ENCODE assay signal across 1 cellular context in the genomic region with DNA sequence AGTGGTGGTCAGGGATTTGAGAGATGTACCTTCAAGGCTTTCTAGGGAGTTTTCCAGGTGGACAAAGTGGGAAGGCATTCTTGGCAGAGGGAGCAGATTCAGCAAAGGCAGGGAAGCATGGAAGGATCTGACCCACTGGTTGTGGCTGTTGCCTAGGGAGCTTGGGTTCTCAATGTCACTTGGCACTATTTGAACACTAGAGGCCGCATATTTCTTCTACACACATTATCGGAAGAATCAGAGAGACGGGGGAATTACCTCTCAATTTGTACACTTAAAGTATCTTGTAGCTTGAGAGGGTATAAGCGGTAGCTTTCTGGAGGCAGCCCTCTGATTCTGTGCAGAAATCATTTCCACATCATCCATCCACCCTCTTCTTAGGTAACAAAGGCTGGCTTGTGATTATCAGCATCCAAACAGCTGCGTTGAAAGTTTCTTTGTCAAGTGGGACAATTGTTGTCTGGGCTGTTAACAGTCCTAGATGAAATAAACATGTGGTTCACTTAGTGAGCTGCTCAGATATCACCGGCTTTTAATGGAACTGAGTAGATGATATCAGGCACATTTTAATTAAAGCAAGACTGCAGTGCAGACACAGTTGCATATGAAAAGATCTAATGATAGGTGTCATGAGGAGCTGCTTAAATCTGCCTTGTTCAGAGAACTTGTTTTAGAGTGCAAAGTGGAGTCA.
TF ChIP-seq lines count a peak whose summit lies in the region.

No MANE protein-coding gene starts in this region.

TF ChIP-seq in HepG2, 621 proteins besides CTCF, POLR2A, EP300 and RAD21:
- TF ChIP-seq, protein P1, sequence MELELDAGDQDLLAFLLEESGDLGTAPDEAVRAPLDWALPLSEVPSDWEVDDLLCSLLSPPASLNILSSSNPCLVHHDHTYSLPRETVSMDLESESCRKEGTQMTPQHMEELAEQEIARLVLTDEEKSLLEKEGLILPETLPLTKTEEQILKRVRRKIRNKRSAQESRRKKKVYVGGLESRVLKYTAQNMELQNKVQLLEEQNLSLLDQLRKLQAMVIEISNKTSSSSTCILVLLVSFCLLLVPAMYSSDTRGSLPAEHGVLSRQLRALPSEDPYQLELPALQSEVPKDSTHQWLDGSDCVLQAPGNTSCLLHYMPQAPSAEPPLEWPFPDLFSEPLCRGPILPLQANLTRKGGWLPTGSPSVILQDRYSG (CRISPR knock-in tag; IDR thresholded peaks at IDR 0.05), result no peak
- TF ChIP-seq NR3C1 (CRISPR knock-in tag; IDR thresholded peaks at IDR 0.05), result no peak
- TF ChIP-seq, protein P2, sequence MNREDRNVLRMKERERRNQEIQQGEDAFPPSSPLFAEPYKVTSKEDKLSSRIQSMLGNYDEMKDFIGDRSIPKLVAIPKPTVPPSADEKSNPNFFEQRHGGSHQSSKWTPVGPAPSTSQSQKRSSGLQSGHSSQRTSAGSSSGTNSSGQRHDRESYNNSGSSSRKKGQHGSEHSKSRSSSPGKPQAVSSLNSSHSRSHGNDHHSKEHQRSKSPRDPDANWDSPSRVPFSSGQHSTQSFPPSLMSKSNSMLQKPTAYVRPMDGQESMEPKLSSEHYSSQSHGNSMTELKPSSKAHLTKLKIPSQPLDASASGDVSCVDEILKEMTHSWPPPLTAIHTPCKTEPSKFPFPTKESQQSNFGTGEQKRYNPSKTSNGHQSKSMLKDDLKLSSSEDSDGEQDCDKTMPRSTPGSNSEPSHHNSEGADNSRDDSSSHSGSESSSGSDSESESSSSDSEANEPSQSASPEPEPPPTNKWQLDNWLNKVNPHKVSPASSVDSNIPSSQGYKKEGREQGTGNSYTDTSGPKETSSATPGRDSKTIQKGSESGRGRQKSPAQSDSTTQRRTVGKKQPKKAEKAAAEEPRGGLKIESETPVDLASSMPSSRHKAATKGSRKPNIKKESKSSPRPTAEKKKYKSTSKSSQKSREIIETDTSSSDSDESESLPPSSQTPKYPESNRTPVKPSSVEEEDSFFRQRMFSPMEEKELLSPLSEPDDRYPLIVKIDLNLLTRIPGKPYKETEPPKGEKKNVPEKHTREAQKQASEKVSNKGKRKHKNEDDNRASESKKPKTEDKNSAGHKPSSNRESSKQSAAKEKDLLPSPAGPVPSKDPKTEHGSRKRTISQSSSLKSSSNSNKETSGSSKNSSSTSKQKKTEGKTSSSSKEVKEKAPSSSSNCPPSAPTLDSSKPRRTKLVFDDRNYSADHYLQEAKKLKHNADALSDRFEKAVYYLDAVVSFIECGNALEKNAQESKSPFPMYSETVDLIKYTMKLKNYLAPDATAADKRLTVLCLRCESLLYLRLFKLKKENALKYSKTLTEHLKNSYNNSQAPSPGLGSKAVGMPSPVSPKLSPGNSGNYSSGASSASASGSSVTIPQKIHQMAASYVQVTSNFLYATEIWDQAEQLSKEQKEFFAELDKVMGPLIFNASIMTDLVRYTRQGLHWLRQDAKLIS (CRISPR knock-in tag; IDR thresholded peaks at IDR 0.05), result no peak
- TF ChIP-seq ZNF251 (CRISPR knock-in tag; IDR thresholded peaks at IDR 0.05), result no peak
- TF ChIP-seq ZNF563 (CRISPR knock-in tag; IDR thresholded peaks at IDR 0.05), result no peak
- TF ChIP-seq HHEX (CRISPR knock-in tag; IDR thresholded peaks at IDR 0.05), result no peak
- TF ChIP-seq ZNF792 (CRISPR knock-in tag; IDR thresholded peaks at IDR 0.05), result no peak
- TF ChIP-seq, protein P3, sequence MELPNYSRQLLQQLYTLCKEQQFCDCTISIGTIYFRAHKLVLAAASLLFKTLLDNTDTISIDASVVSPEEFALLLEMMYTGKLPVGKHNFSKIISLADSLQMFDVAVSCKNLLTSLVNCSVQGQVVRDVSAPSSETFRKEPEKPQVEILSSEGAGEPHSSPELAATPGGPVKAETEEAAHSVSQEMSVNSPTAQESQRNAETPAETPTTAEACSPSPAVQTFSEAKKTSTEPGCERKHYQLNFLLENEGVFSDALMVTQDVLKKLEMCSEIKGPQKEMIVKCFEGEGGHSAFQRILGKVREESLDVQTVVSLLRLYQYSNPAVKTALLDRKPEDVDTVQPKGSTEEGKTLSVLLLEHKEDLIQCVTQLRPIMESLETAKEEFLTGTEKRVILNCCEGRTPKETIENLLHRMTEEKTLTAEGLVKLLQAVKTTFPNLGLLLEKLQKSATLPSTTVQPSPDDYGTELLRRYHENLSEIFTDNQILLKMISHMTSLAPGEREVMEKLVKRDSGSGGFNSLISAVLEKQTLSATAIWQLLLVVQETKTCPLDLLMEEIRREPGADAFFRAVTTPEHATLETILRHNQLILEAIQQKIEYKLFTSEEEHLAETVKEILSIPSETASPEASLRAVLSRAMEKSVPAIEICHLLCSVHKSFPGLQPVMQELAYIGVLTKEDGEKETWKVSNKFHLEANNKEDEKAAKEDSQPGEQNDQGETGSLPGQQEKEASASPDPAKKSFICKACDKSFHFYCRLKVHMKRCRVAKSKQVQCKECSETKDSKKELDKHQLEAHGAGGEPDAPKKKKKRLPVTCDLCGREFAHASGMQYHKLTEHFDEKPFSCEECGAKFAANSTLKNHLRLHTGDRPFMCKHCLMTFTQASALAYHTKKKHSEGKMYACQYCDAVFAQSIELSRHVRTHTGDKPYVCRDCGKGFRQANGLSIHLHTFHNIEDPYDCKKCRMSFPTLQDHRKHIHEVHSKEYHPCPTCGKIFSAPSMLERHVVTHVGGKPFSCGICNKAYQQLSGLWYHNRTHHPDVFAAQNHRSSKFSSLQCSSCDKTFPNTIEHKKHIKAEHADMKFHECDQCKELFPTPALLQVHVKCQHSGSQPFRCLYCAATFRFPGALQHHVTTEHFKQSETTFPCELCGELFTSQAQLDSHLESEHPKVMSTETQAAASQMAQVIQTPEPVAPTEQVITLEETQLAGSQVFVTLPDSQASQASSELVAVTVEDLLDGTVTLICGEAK (IDR thresholded peaks at IDR 0.05), result no peak
- TF ChIP-seq, protein P3 (CRISPR knock-in tag; IDR thresholded peaks at IDR 0.05), result no peak
- no peak for TF ChIP-seq ERF (CRISPR knock-in tag; IDR thresholded peaks at IDR 0.05)
- TF ChIP-seq, protein P4, sequence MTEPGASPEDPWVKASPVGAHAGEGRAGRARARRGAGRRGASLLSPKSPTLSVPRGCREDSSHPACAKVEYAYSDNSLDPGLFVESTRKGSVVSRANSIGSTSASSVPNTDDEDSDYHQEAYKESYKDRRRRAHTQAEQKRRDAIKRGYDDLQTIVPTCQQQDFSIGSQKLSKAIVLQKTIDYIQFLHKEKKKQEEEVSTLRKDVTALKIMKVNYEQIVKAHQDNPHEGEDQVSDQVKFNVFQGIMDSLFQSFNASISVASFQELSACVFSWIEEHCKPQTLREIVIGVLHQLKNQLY (CRISPR knock-in tag; IDR thresholded peaks at IDR 0.05), result no peak
- TF ChIP-seq, protein P5, sequence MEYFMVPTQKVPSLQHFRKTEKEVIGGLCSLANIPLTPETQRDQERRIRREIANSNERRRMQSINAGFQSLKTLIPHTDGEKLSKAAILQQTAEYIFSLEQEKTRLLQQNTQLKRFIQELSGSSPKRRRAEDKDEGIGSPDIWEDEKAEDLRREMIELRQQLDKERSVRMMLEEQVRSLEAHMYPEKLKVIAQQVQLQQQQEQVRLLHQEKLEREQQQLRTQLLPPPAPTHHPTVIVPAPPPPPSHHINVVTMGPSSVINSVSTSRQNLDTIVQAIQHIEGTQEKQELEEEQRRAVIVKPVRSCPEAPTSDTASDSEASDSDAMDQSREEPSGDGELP (IDR thresholded peaks at IDR 0.05; ENCODE audit: borderline replicate concordance, low read depth), result no peak
- no peak for TF ChIP-seq ZNF879 (CRISPR knock-in tag; IDR thresholded peaks at IDR 0.05)
- TF ChIP-seq KLF11 (CRISPR knock-in tag; IDR thresholded peaks at IDR 0.05), result no peak
- TF ChIP-seq U2AF2 (IDR thresholded peaks at IDR 0.05; ENCODE audit: low read depth, low read length), result no peak
- TF ChIP-seq RBFOX2 (IDR thresholded peaks at IDR 0.05; ENCODE audit: low read depth, low read length), result no peak
- TF ChIP-seq NFYC (CRISPR knock-in tag; IDR thresholded peaks at IDR 0.05), result no peak
- TF ChIP-seq, protein P6, sequence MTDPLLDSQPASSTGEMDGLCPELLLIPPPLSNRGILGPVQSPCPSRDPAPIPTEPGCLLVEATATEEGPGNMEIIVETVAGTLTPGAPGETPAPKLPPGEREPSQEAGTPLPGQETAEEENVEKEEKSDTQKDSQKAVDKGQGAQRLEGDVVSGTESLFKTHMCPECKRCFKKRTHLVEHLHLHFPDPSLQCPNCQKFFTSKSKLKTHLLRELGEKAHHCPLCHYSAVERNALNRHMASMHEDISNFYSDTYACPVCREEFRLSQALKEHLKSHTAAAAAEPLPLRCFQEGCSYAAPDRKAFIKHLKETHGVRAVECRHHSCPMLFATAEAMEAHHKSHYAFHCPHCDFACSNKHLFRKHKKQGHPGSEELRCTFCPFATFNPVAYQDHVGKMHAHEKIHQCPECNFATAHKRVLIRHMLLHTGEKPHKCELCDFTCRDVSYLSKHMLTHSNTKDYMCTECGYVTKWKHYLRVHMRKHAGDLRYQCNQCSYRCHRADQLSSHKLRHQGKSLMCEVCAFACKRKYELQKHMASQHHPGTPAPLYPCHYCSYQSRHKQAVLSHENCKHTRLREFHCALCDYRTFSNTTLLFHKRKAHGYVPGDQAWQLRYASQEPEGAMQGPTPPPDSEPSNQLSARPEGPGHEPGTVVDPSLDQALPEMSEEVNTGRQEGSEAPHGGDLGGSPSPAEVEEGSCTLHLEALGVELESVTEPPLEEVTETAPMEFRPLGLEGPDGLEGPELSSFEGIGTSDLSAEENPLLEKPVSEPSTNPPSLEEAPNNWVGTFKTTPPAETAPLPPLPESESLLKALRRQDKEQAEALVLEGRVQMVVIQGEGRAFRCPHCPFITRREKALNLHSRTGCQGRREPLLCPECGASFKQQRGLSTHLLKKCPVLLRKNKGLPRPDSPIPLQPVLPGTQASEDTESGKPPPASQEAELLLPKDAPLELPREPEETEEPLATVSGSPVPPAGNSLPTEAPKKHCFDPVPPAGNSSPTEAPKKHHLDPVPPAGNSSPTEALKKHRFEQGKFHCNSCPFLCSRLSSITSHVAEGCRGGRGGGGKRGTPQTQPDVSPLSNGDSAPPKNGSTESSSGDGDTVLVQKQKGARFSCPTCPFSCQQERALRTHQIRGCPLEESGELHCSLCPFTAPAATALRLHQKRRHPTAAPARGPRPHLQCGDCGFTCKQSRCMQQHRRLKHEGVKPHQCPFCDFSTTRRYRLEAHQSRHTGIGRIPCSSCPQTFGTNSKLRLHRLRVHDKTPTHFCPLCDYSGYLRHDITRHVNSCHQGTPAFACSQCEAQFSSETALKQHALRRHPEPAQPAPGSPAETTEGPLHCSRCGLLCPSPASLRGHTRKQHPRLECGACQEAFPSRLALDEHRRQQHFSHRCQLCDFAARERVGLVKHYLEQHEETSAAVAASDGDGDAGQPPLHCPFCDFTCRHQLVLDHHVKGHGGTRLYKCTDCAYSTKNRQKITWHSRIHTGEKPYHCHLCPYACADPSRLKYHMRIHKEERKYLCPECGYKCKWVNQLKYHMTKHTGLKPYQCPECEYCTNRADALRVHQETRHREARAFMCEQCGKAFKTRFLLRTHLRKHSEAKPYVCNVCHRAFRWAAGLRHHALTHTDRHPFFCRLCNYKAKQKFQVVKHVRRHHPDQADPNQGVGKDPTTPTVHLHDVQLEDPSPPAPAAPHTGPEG (CRISPR knock-in tag; IDR thresholded peaks at IDR 0.05), result no peak
- no peak for TF ChIP-seq FOSL1 (CRISPR knock-in tag; IDR thresholded peaks at IDR 0.05; ENCODE audit: borderline replicate concordance)
